In the genomic region with DNA sequence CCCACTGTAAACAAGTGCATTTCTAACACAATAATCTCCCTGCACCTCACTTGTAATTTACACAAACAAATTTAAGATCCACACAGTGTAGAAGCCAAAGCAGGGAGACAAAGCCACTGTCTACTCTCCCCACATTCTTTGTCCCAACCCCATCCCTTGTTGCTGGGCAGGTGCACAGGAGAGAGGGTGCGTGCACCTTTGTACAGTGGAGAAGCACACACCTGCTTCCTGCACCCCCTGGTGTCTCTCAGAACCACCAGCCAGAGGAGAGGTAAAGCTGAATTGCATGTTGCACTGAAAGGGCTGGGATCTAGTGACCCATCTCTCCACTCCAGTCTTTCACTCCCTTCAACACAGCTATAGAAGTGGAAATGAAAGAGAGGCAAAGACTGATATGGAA, we compare ENCODE assay signal across 28 cellular contexts. TPM values are rescaled to one million over a fixed set of nuclear protein-coding genes. Genes with fewer than 3 reads are reported as not detected.
DNase-seq lines count a peak whose midpoint lies in the region; ATAC-seq and TF ChIP-seq lines count a peak whose summit lies in the region.
"Had no signal": no experiment of that assay in that cellular context is flagged by ENCODE, and none has a peak within 500 bp of the region (broad histone marks: within the 10 kb centered on the region; RNA-seq: fewer than 3 reads in every experiment).

No MANE protein-coding gene starts in this region.

- no peak overlapping the region for H2AK5ac ChIP-seq in mesenchymal stem cell (ENCODE audit: low read length, severe bottlenecking)

- H3K79me2 ChIP-seq in MM.1S (ENCODE audit: low read length), result no peaks in the 10 kb centered on the region

- H3K9me3 ChIP-seq in MM.1S (replicated peaks; ENCODE audit: insufficient read depth, low read length) (no peaks in the 10 kb centered on the region), mesenchymal stem cell (ENCODE audit: control insufficient read depth, low read length) (no peaks in the 10 kb centered on the region), breast epithelium (no peaks in the 10 kb centered on the region)
- H3K9me3 ChIP-seq: body of pancreas, stomach, tibial artery had no signal

- no peaks in the 10 kb centered on the region for H3K36me3 ChIP-seq in MM.1S (replicated peaks; ENCODE audit: insufficient read depth, low read length)
- H3K36me3 ChIP-seq in mesenchymal stem cell (ENCODE audit: control insufficient read depth in 1 of 2, insufficient read depth in 2 of 2, low read depth in 1 of 2, low read length in 2 of 2), result no peaks in the 10 kb centered on the region
- no peaks in the 10 kb centered on the region for H3K36me3 ChIP-seq in breast epithelium
- H3K36me3 ChIP-seq: stomach, tibial artery had no signal

- H3K4me1 ChIP-seq in MM.1S (ENCODE audit: low read length) (0 out of 2 replicates have a peak, but pooled peaks cover 5% of the 10 kb centered on the region), mesenchymal stem cell (ENCODE audit: control insufficient read depth, insufficient read depth, low read depth, low read length) (no peaks in the 10 kb centered on the region), breast epithelium (no peaks in the 10 kb centered on the region)

- H3K23ac ChIP-seq in mesenchymal stem cell (ENCODE audit: low read length in 2 of 2), result no peak overlapping the region

- no peak overlapping the region for H2BK120ac ChIP-seq in mesenchymal stem cell (ENCODE audit: low read depth, low read length)

- peak overlapping the region; percentile 61 for H4K8ac ChIP-seq in mesenchymal stem cell (ENCODE audit: low read length)

- H3K4me2 ChIP-seq in MM.1S (ENCODE audit: low read depth, low read length), result no peak overlapping the region
- H3K4me2 ChIP-seq in mesenchymal stem cell (ENCODE audit: low read length, poor library complexity, severe bottlenecking), result no peak overlapping the region

- H4K20me1 ChIP-seq in MM.1S (ENCODE audit: insufficient read depth, low read length), result no peaks in the 10 kb centered on the region

- no peak overlapping the region for H2BK12ac ChIP-seq in mesenchymal stem cell (ENCODE audit: low read length in 2 of 2)

- H3K27me3 ChIP-seq in MM.1S (replicated peaks; ENCODE audit: insufficient read depth, low read length) (no peaks in the 10 kb centered on the region), mesenchymal stem cell (ENCODE audit: control insufficient read depth in 1 of 2, insufficient read depth in 1 of 2, low read length in 2 of 2) (no peaks in the 10 kb centered on the region), breast epithelium (no peaks in the 10 kb centered on the region)
- H3K27me3 ChIP-seq: body of pancreas, stomach, tibial artery had no signal

- DNase-seq in NCI-H1417 (lab: John Stamatoyannopoulos, UW), result peak in 2 of 3 experiments; percentile 51 to 79
- no peak for DNase-seq in NCI-H1417 treated with DMSO at 0.1 percent for 48 hours (lab: John Stamatoyannopoulos, UW)
- peak; percentile 46 for DNase-seq in MM.1S
- DNase-seq in NCI-H774 (lab: John Stamatoyannopoulos, UW), result peak; percentile 73
- DNase-seq in mesenchymal stem cell, result no peak
- DNase-seq in breast epithelium (ENCODE audit: low spot score in 2 of 2), result no peak
- no peak for DNase-seq in midbrain (lab: John Stamatoyannopoulos, UW)
- DNase-seq: 8988T; activated CD4-positive, CD25-positive, alpha-beta regulatory T cell treated with anti-CD3 and anti-CD28 coated beads, Interleukin-2, amount 50 U/mL, for 72 hours; activated CD8-positive, alpha-beta T cell treated with anti-CD3 and anti-CD28 coated beads, Interleukin-2, amount 10 ng/mL, durations not matched to agents 7 days and 5 days; activated effector memory CD4-positive, alpha-beta T cell treated with Interleukin-2 at 50 U/mL for 16 hours; activated T-cell treated with anti-CD3 and anti-CD28 coated beads for 4 hours; body of pancreas; DMS79; effector CD4-positive, alpha-beta T cell; erythroblast; foreskin fibroblast; H9; naive B cell; NCI-H1092; NCI-H2171; nucleus accumbens; SIG-M5; stomach; tibial artery had no signal

- H3F3A ChIP-seq in MM.1S (ENCODE audit: insufficient read depth, low read length), result no peaks in the 10 kb centered on the region

- no peak overlapping the region for H3K18ac ChIP-seq in mesenchymal stem cell (ENCODE audit: low read depth in 1 of 2, low read length in 2 of 2)

- H3K27ac ChIP-seq in MM.1S (ENCODE audit: low read length) (no peak overlapping the region), mesenchymal stem cell (ENCODE audit: low read length, poor library complexity, severe bottlenecking) (no peak overlapping the region), breast epithelium (no peak overlapping the region)
- H3K27ac ChIP-seq: body of pancreas, HL-60, stomach, tibial artery had no signal

- H3K9ac ChIP-seq in MM.1S (ENCODE audit: low read length), result no peak overlapping the region
- H3K9ac ChIP-seq in mesenchymal stem cell (ENCODE audit: low read length), result no peak overlapping the region

- no peak overlapping the region for H2BK15ac ChIP-seq in mesenchymal stem cell (ENCODE audit: low read depth, poor library complexity, severe bottlenecking)

- H3K4me3 ChIP-seq in MM.1S (ENCODE audit: low read length), result no peak overlapping the region
- no peak overlapping the region for H3K4me3 ChIP-seq in mesenchymal stem cell (ENCODE audit: insufficient read depth in 1 of 2, low read depth in 1 of 2, low read length in 2 of 2)
- no peak overlapping the region for H3K4me3 ChIP-seq in breast epithelium
- H3K4me3 ChIP-seq: body of pancreas, stomach, tibial artery had no signal

- TF ChIP-seq POLR2A in breast epithelium (IDR thresholded peaks at IDR 0.05), result no peak

- H3K79me1 ChIP-seq in mesenchymal stem cell (replicated peaks; ENCODE audit: low read length, poor library complexity, severe bottlenecking), result no peaks in the 10 kb centered on the region

- no peak overlapping the region for H4K91ac ChIP-seq in mesenchymal stem cell (ENCODE audit: low read length)

- H3K4ac ChIP-seq in mesenchymal stem cell (ENCODE audit: low read depth in 1 of 2, low read length in 2 of 2), result no peak overlapping the region

- H3K14ac ChIP-seq in mesenchymal stem cell (ENCODE audit: low read length in 2 of 2), result no peak overlapping the region

- whole genome bisulfite sequencing in mesenchymal stem cell, result no CpG with 5 or more reads among the region's 1 CpG

- peak; percentile 42 for TF ChIP-seq CTCF in MM.1S (IDR thresholded peaks at IDR 0.05; ENCODE audit: low read length)
- no peak for TF ChIP-seq CTCF in breast epithelium (IDR thresholded peaks at IDR 0.05)

- intact Hi-C loops in breast epithelium (cut with DNase I; ENCODE audit: low total_unique reads), result no loop called here

- ATAC-seq in HG03432 (IDR thresholded peaks at IDR 0.05; ENCODE audit: unreplicated experiment), result no peak
- ATAC-seq: activated CD8-positive, alpha-beta T cell treated with anti-CD3 and anti-CD28 coated beads, Interleukin-2, amount 10 ng/mL, durations not matched to agents 7 days and 5 days; body of pancreas; Panc1 had no signal

- H2BK5ac ChIP-seq in mesenchymal stem cell (ENCODE audit: low read depth, low read length, poor library complexity, severe bottlenecking), result no peak overlapping the region

- no peaks in the 10 kb centered on the region for H3K9me2 ChIP-seq in MM.1S (replicated peaks; ENCODE audit: insufficient read depth, low read length)

- H2AFZ ChIP-seq in MM.1S (ENCODE audit: low read length), result no peak overlapping the region
- no peak overlapping the region for H2AFZ ChIP-seq in mesenchymal stem cell (ENCODE audit: low read depth, low read length)

RNA-seq across cellular contexts. Expression of gene IFNG-AS1, which starts 51.4 kb away (rescaled TPM):
- not detected for polyA plus RNA-seq in mesenchymal stem cell (2013, experiment 1 of 2)
- not detected for polyA plus RNA-seq in mesenchymal stem cell (2013, experiment 2 of 2)
- total RNA-seq in breast epithelium, result under 1 TPM in 1 of 3 donors, not detected in 2; 0.16 TPM
- total RNA-seq: body of pancreas, H9, stomach had no signal
- polyA plus RNA-seq: stomach had no signal

Comparison
In these comparisons a context has a peak if more than half of its experiments do, and no peak if none do; other contexts are left out.
1. DNase-seq: peak in NCI-H1417 (2 of 3), MM.1S (single experiment) and NCI-H774 (single experiment); none in NCI-H1417 treated with DMSO at 0.1 percent for 48 hours (single experiment), mesenchymal stem cell (single experiment), breast epithelium (0 of 2) and midbrain (single experiment).